In the genomic region with DNA sequence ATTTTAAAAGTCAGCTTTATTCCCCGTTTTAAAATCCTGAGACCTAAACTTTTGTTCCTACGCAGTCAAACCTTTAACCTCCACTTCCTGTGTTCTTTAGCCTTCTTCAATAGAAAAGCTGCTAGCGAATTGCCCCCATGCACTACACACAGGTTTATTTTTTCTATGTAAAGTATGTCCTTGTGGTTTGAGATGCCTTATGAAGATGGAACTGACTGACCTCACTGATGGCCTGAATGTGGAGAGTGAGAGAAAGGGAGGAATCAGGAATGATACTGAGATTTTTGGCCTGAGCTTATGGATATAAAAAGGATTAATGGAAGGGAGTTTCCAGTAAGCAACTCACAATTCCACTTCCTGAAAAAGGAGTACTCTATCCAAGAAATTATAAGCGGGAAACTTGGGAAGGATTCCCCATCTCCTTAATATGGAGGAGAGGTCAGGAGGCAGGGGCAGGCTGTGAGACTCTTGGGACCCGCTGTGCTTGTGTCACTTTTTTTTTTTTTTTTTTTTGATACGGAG, we compare ENCODE assay signal across 1 cellular context.
TF ChIP-seq lines count a peak whose summit lies in the region.

No MANE protein-coding gene starts in this region.

TF ChIP-seq in K562, 482 proteins besides CTCF, POLR2A, EP300 and RAD21 (continued from another document):
- TF ChIP-seq, protein P1, sequence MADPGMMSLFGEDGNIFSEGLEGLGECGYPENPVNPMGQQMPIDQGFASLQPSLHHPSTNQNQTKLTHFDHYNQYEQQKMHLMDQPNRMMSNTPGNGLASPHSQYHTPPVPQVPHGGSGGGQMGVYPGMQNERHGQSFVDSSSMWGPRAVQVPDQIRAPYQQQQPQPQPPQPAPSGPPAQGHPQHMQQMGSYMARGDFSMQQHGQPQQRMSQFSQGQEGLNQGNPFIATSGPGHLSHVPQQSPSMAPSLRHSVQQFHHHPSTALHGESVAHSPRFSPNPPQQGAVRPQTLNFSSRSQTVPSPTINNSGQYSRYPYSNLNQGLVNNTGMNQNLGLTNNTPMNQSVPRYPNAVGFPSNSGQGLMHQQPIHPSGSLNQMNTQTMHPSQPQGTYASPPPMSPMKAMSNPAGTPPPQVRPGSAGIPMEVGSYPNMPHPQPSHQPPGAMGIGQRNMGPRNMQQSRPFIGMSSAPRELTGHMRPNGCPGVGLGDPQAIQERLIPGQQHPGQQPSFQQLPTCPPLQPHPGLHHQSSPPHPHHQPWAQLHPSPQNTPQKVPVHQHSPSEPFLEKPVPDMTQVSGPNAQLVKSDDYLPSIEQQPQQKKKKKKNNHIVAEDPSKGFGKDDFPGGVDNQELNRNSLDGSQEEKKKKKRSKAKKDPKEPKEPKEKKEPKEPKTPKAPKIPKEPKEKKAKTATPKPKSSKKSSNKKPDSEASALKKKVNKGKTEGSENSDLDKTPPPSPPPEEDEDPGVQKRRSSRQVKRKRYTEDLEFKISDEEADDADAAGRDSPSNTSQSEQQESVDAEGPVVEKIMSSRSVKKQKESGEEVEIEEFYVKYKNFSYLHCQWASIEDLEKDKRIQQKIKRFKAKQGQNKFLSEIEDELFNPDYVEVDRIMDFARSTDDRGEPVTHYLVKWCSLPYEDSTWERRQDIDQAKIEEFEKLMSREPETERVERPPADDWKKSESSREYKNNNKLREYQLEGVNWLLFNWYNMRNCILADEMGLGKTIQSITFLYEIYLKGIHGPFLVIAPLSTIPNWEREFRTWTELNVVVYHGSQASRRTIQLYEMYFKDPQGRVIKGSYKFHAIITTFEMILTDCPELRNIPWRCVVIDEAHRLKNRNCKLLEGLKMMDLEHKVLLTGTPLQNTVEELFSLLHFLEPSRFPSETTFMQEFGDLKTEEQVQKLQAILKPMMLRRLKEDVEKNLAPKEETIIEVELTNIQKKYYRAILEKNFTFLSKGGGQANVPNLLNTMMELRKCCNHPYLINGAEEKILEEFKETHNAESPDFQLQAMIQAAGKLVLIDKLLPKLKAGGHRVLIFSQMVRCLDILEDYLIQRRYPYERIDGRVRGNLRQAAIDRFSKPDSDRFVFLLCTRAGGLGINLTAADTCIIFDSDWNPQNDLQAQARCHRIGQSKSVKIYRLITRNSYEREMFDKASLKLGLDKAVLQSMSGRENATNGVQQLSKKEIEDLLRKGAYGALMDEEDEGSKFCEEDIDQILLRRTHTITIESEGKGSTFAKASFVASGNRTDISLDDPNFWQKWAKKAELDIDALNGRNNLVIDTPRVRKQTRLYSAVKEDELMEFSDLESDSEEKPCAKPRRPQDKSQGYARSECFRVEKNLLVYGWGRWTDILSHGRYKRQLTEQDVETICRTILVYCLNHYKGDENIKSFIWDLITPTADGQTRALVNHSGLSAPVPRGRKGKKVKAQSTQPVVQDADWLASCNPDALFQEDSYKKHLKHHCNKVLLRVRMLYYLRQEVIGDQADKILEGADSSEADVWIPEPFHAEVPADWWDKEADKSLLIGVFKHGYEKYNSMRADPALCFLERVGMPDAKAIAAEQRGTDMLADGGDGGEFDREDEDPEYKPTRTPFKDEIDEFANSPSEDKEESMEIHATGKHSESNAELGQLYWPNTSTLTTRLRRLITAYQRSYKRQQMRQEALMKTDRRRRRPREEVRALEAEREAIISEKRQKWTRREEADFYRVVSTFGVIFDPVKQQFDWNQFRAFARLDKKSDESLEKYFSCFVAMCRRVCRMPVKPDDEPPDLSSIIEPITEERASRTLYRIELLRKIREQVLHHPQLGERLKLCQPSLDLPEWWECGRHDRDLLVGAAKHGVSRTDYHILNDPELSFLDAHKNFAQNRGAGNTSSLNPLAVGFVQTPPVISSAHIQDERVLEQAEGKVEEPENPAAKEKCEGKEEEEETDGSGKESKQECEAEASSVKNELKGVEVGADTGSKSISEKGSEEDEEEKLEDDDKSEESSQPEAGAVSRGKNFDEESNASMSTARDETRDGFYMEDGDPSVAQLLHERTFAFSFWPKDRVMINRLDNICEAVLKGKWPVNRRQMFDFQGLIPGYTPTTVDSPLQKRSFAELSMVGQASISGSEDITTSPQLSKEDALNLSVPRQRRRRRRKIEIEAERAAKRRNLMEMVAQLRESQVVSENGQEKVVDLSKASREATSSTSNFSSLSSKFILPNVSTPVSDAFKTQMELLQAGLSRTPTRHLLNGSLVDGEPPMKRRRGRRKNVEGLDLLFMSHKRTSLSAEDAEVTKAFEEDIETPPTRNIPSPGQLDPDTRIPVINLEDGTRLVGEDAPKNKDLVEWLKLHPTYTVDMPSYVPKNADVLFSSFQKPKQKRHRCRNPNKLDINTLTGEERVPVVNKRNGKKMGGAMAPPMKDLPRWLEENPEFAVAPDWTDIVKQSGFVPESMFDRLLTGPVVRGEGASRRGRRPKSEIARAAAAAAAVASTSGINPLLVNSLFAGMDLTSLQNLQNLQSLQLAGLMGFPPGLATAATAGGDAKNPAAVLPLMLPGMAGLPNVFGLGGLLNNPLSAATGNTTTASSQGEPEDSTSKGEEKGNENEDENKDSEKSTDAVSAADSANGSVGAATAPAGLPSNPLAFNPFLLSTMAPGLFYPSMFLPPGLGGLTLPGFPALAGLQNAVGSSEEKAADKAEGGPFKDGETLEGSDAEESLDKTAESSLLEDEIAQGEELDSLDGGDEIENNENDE (IDR thresholded peaks at IDR 0.05; ENCODE audit: low read depth, low read length) = no peak
- TF ChIP-seq KLF6 (CRISPR knock-in tag; IDR thresholded peaks at IDR 0.05; ENCODE audit: borderline replicate concordance) (no peak), ZNF408 (CRISPR knock-in tag; IDR thresholded peaks at IDR 0.05; ENCODE audit: low read depth) (no peak), ILF3 (IDR thresholded peaks at IDR 0.05; ENCODE audit: borderline replicate concordance) (no peak), MEIS2 (IDR thresholded peaks at IDR 0.05; ENCODE audit: partially characterized antibody) (no peak), FOXA3 (CRISPR knock-in tag; conservative IDR thresholded peaks at IDR 0.05 in 1 of 2, IDR thresholded peaks at IDR 0.05 in 1 of 2) (no peak), PURB (CRISPR knock-in tag; IDR thresholded peaks at IDR 0.05; ENCODE audit: low read depth) (no peak), SREBF1 (IDR thresholded peaks at IDR 0.05; ENCODE audit: borderline replicate concordance, low read depth, low read length) (no peak)
